Comparison of ENCODE assay signal across 13 cellular contexts in genomic region chr9:109793196-109793595, GRCh38. TPM values are rescaled to one million over a fixed set of nuclear protein-coding genes. Genes with fewer than 3 reads are reported as not detected.
DNase-seq lines count a peak whose midpoint lies in the region; ATAC-seq and TF ChIP-seq lines count a peak whose summit lies in the region.
"Had no signal": no experiment of that assay in that cellular context is flagged by ENCODE, and none has a peak within 500 bp of the region (broad histone marks: within the 10 kb centered on the region; RNA-seq: fewer than 3 reads in every experiment).

No MANE protein-coding gene starts in this region.

- no peaks in the 10 kb centered on the region for H4K20me1 ChIP-seq in hepatocyte (ENCODE audit: insufficient read depth, poor library complexity, severe bottlenecking)

- H3K27ac ChIP-seq in hepatocyte (peak overlapping the region; percentile 69), stomach (peak overlapping the region in 3 of 5 donors; percentile 40 to 68 (median 47))
- H3K27ac ChIP-seq: colonic mucosa had no signal

- H3K9me3 Mint-ChIP-seq in WTC11 (no peaks in the 10 kb centered on the region), CD14-positive monocyte (peaks cover 0 to 2% (median 0%) of the 10 kb centered on the region in 7 donors)
- H3K9me3 Mint-ChIP-seq in activated CD8-positive, alpha-beta memory T cell treated with anti-CD3 and anti-CD28 coated beads, Interleukin-2, amount 10 ng/mL, durations not matched to agents 7 days and 5 days (ENCODE audit: low read depth): no peaks in the 10 kb centered on the region
- H3K9me3 Mint-ChIP-seq in activated CD8-positive, alpha-beta T cell treated with anti-CD3 and anti-CD28 coated beads for 36 hours: no peaks in the 10 kb centered on the region

- no peak for TF ChIP-seq EP300 in stomach (IDR thresholded peaks at IDR 0.05)

- no peaks in the 10 kb centered on the region for H3K9me3 ChIP-seq in hepatocyte (ENCODE audit: low read depth)
- H3K9me3 ChIP-seq in stomach: no peaks in the 10 kb centered on the region
- H3K9me3 ChIP-seq: colonic mucosa had no signal

- intact Hi-C loops in stomach (cut with DNase I; ENCODE audit: low total_unique reads) (no loop called here), CD14-positive monocyte (cut with micrococcal nuclease) (no loop called here)
- intact Hi-C loops in activated CD8-positive, alpha-beta T cell treated with anti-CD3 and anti-CD28 coated beads for 36 hours (cut with micrococcal nuclease): no loop called here

- H3K4me3 ChIP-seq in hepatocyte (no peak overlapping the region), stomach (no peak overlapping the region)
- H3K4me3 ChIP-seq: colonic mucosa had no signal

- POLR2A ChIA-PET in WTC11 (lab: Charles Lee): no interaction called here
- POLR2A ChIA-PET in activated CD8-positive, alpha-beta T cell treated with anti-CD3 and anti-CD28 coated beads for 36 hours (lab: Charles Lee): no interaction called here

- no peaks in the 10 kb centered on the region for H3K27me3 Mint-ChIP-seq in WTC11 (ENCODE audit: low read depth)
- peaks cover 4 to 6% (median 4%) of the 10 kb centered on the region in 3 donors for H3K27me3 Mint-ChIP-seq in CD14-positive monocyte (ENCODE audit: low read depth in 3 of 3)
- no peaks in the 10 kb centered on the region for H3K27me3 Mint-ChIP-seq in activated CD8-positive, alpha-beta memory T cell treated with anti-CD3 and anti-CD28 coated beads, Interleukin-2, amount 10 ng/mL, durations not matched to agents 7 days and 5 days
- H3K27me3 Mint-ChIP-seq in activated CD8-positive, alpha-beta T cell treated with anti-CD3 and anti-CD28 coated beads for 36 hours: no peaks in the 10 kb centered on the region

- H2AFZ ChIP-seq in hepatocyte: no peak overlapping the region

- peaks cover 1% of the 10 kb centered on the region for H3K79me2 ChIP-seq in hepatocyte

- no peak for ATAC-seq in WTC11
- ATAC-seq in activated CD8-positive, alpha-beta memory T cell treated with anti-CD3 and anti-CD28 coated beads, Interleukin-2, amount 10 ng/mL, durations not matched to agents 7 days and 5 days: no peak
- no peak for ATAC-seq in activated CD8-positive, alpha-beta T cell treated with anti-CD3 and anti-CD28 coated beads for 36 hours

- CTCF ChIA-PET in WTC11 (lab: Charles Lee): no interaction called here
- CTCF ChIA-PET in activated CD8-positive, alpha-beta memory T cell treated with anti-CD3 and anti-CD28 coated beads, Interleukin-2, amount 10 ng/mL, durations not matched to agents 7 days and 5 days (lab: Charles Lee): no interaction called here
- CTCF ChIA-PET in activated CD8-positive, alpha-beta T cell treated with anti-CD3 and anti-CD28 coated beads for 36 hours (lab: Charles Lee): no interaction called here

- H3K27ac Mint-ChIP-seq in WTC11 (0 out of 2 replicates have a peak overlapping the region, but pooled peaks have one; percentile 58), CD14-positive monocyte (no peak overlapping the region)
- H3K27ac Mint-ChIP-seq in activated CD8-positive, alpha-beta memory T cell treated with anti-CD3 and anti-CD28 coated beads, Interleukin-2, amount 10 ng/mL, durations not matched to agents 7 days and 5 days: no peak overlapping the region
- no peak overlapping the region for H3K27ac Mint-ChIP-seq in activated CD8-positive, alpha-beta T cell treated with anti-CD3 and anti-CD28 coated beads for 36 hours

- H3K27me3 ChIP-seq in hepatocyte (no peaks in the 10 kb centered on the region), stomach (no peaks in the 10 kb centered on the region)
- H3K27me3 ChIP-seq: colonic mucosa had no signal

- DNase-seq in H4 (ENCODE audit: low spot score) (peak; percentile 67), WTC11 (ENCODE audit: low spot score) (no peak), hepatocyte (ENCODE audit: low spot score) (peak; percentile 64), stomach (no peak), CD14-positive monocyte (ENCODE audit: low spot score) (no peak), GF-D8 (lab: John Stamatoyannopoulos, UW) (no peak)
- DNase-seq in activated CD8-positive, alpha-beta memory T cell treated with anti-CD3 and anti-CD28 coated beads, Interleukin-2, amount 10 ng/mL, durations not matched to agents 7 days and 5 days: no peak
- DNase-seq in activated CD8-positive, alpha-beta T cell treated with anti-CD3 and anti-CD28 coated beads for 36 hours: no peak
- DNase-seq: colonic mucosa; kidney; NCI-H1436; stimulated activated CD4-positive, alpha-beta T cell treated with anti-CD3 and anti-CD28 coated beads, Interleukin-15, amount 100 ng/mL, for 24 hours had no signal

- H3K4me3 Mint-ChIP-seq in WTC11 (no peak overlapping the region), CD14-positive monocyte (no peak overlapping the region)
- H3K4me3 Mint-ChIP-seq in activated CD8-positive, alpha-beta memory T cell treated with anti-CD3 and anti-CD28 coated beads, Interleukin-2, amount 10 ng/mL, durations not matched to agents 7 days and 5 days: no peak overlapping the region
- no peak overlapping the region for H3K4me3 Mint-ChIP-seq in activated CD8-positive, alpha-beta T cell treated with anti-CD3 and anti-CD28 coated beads for 36 hours

- H3K36me3 ChIP-seq in hepatocyte (replicated peaks; ENCODE audit: insufficient read depth, low read depth) (no peaks in the 10 kb centered on the region), stomach (no peaks in the 10 kb centered on the region)
- H3K36me3 ChIP-seq: colonic mucosa had no signal

- no peak for TF ChIP-seq CTCF in WTC11 (IDR thresholded peaks at IDR 0.05)
- no peak for TF ChIP-seq CTCF in hepatocyte (IDR thresholded peaks at IDR 0.05; ENCODE audit: poor library complexity)
- TF ChIP-seq CTCF in stomach (IDR thresholded peaks at IDR 0.05): no peak
- TF ChIP-seq CTCF in CD14-positive monocyte (IDR thresholded peaks at IDR 0.05): no peak
- no peak for TF ChIP-seq CTCF in activated CD8-positive, alpha-beta T cell treated with anti-CD3 and anti-CD28 coated beads for 36 hours (IDR thresholded peaks at IDR 0.05)

- H3K36me3 Mint-ChIP-seq in WTC11 (no peaks in the 10 kb centered on the region), CD14-positive monocyte (no peaks in the 10 kb centered on the region)
- H3K36me3 Mint-ChIP-seq in activated CD8-positive, alpha-beta memory T cell treated with anti-CD3 and anti-CD28 coated beads, Interleukin-2, amount 10 ng/mL, durations not matched to agents 7 days and 5 days: no peaks in the 10 kb centered on the region
- H3K36me3 Mint-ChIP-seq in activated CD8-positive, alpha-beta T cell treated with anti-CD3 and anti-CD28 coated beads for 36 hours (ENCODE audit: low read depth): no peaks in the 10 kb centered on the region

- no peak for TF ChIP-seq POLR2A in stomach (IDR thresholded peaks at IDR 0.05)

- H3K4me1 Mint-ChIP-seq in WTC11 (no peaks in the 10 kb centered on the region; the same call in 1 of the 2 replicates), CD14-positive monocyte (no peaks in the 10 kb centered on the region)
- H3K4me1 Mint-ChIP-seq in activated CD8-positive, alpha-beta memory T cell treated with anti-CD3 and anti-CD28 coated beads, Interleukin-2, amount 10 ng/mL, durations not matched to agents 7 days and 5 days: no peaks in the 10 kb centered on the region
- H3K4me1 Mint-ChIP-seq in activated CD8-positive, alpha-beta T cell treated with anti-CD3 and anti-CD28 coated beads for 36 hours (ENCODE audit: low read depth): no peaks in the 10 kb centered on the region

- peaks cover 43% of the 10 kb centered on the region for H3K4me1 ChIP-seq in hepatocyte (ENCODE audit: insufficient read depth)
- no peaks in the 10 kb centered on the region for H3K4me1 ChIP-seq in stomach
- H3K4me1 ChIP-seq: colonic mucosa had no signal

- no peak overlapping the region for H3K4me2 ChIP-seq in hepatocyte

- H3K9me2 ChIP-seq in hepatocyte (replicated peaks; ENCODE audit: insufficient read depth): no peaks in the 10 kb centered on the region

TF ChIP-seq in WTC11, 78 proteins besides CTCF, POLR2A, EP300 and RAD21 (continues in another document):
- TF ChIP-seq TCF7 (CRISPR knock-in tag; IDR thresholded peaks at IDR 0.05; ENCODE audit: low read depth): no peak
- TF ChIP-seq, protein P1, sequence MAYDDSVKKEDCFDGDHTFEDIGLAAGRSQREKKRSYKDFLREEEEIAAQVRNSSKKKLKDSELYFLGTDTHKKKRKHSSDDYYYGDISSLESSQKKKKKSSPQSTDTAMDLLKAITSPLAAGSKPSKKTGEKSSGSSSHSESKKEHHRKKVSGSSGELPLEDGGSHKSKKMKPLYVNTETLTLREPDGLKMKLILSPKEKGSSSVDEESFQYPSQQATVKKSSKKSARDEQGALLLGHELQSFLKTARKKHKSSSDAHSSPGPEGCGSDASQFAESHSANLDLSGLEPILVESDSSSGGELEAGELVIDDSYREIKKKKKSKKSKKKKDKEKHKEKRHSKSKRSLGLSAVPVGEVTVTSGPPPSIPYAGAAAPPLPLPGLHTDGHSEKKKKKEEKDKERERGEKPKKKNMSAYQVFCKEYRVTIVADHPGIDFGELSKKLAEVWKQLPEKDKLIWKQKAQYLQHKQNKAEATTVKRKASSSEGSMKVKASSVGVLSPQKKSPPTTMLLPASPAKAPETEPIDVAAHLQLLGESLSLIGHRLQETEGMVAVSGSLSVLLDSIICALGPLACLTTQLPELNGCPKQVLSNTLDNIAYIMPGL (CRISPR knock-in tag; IDR thresholded peaks at IDR 0.05): no peak
- no peak for TF ChIP-seq NR2C2 (CRISPR knock-in tag; IDR thresholded peaks at IDR 0.05)
- TF ChIP-seq FOXP1 (CRISPR knock-in tag; IDR thresholded peaks at IDR 0.05; ENCODE audit: borderline replicate concordance): no peak
- no peak for TF ChIP-seq HMGA2 (CRISPR knock-in tag; IDR thresholded peaks at IDR 0.05)
- TF ChIP-seq SOX15 (CRISPR knock-in tag; IDR thresholded peaks at IDR 0.05): no peak
- TF ChIP-seq SP1 (CRISPR knock-in tag; conservative IDR thresholded peaks at IDR 0.05): no peak

RNA-seq across cellular contexts. Expression of gene PALM2AKAP2, which starts 13.2 kb away (rescaled TPM):
- total RNA-seq in H4 (2014; rRNA removed; shearing (Covaris generic)): 1.3 and 2.1 TPM in 2 replicates
- 7.0 to 7.3 TPM (median 7.2 TPM) in 3 replicates for total RNA-seq in WTC11 (2021)
- total RNA-seq in hepatocyte: 7.0 and 7.8 TPM in 2 replicates
- polyA plus RNA-seq in hepatocyte: 2.7 and 3.7 TPM in 2 replicates
- total RNA-seq in stomach: 1 to 10 TPM in 3 of 5 donors, not detected in 2; 1.3 to 6.2 (median 1.7) TPM
- polyA plus RNA-seq in stomach: 1 to 10 TPM in 1 of 3 donors, under 1 TPM in 1, not detected in 1; 0.05 to 1.2 TPM
- not detected for polyA plus RNA-seq in CD14-positive monocyte
- not detected for total RNA-seq in activated CD8-positive, alpha-beta memory T cell treated with anti-CD3 and anti-CD28 coated beads, Interleukin-2, amount 10 ng/mL, durations not matched to agents 7 days and 5 days
- total RNA-seq in activated CD8-positive, alpha-beta T cell treated with anti-CD3 and anti-CD28 coated beads for 36 hours: not detected
- total RNA-seq: activated CD8-positive, alpha-beta memory T cell treated with anti-CD3 and anti-CD28 coated beads for 36 hours had no signal

Comparison
In these comparisons a context has a peak if more than half of its experiments do, and no peak if none do; other contexts are left out.
1. DNase-seq: peak in H4 (single experiment) and hepatocyte (single experiment); none in WTC11 (single experiment), stomach (single experiment), CD14-positive monocyte (single experiment), GF-D8 (single experiment), activated CD8-positive, alpha-beta memory T cell treated with anti-CD3 and anti-CD28 coated beads, Interleukin-2, amount 10 ng/mL, durations not matched to agents 7 days and 5 days (single experiment) and activated CD8-positive, alpha-beta T cell treated with anti-CD3 and anti-CD28 coated beads for 36 hours (single experiment).